In the genomic region with DNA sequence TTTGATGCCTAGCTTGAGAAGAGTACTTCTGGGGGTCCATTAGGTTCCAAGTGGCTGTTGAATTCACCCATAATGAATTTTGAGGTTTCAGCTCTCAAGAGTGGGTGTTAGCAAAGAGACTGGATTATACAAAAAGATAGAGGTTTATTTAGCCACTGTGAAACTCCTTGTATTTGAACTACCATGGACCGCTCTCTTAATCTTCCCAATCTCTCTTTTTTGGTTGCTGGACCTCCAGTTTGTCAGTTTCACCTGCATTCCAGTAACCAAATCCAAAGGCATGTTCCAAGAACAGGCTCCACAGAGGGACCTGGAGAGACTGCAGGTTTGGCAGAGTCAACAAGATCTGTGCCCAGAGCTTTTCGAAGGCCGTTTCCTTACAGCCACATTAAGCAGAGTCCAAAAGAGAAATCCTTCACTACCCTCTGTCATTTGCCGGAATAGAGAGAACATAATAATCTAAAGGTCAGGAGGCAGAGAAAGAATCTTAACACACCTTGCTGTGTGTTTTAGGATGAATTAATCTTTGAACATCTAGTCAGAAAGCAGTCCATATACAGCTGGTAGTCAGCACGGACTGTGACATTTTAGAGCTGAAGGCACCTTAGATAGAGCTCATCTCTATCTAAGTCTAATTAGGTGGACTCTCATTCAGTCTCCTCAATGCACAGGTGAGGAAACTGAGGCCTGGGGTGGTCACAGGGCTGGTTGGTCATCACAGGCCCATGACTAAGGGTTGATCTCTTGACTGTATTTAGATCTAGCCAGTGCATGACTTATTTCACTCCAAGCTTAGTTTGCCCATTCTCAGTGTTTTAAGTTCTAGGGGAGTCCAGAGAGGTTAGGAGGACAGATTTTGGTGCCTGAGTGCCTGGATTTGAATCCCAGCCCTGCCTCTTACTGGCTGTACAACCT, we compare ENCODE assay signal across 8 cellular contexts. TPM values are rescaled to one million over a fixed set of nuclear protein-coding genes. Genes with fewer than 3 reads are reported as not detected.
DNase-seq lines count a peak whose midpoint lies in the region; ATAC-seq and TF ChIP-seq lines count a peak whose summit lies in the region.

No MANE protein-coding gene starts in this region.

- H3K9me3 ChIP-seq in CD8-positive, alpha-beta T cell (ENCODE audit: low read length) = no peaks in the 10 kb centered on the region
- H3K9me3 ChIP-seq in neural progenitor cell (ENCODE audit: low read depth) = no peaks in the 10 kb centered on the region

- ATAC-seq in CD8-positive, alpha-beta T cell = no peak
- ATAC-seq in HG02852 (IDR thresholded peaks at IDR 0.05; ENCODE audit: unreplicated experiment) (no peak), GM19395 (IDR thresholded peaks at IDR 0.05; ENCODE audit: unreplicated experiment) (no peak)

- no peak for TF ChIP-seq CTCF in CD8-positive, alpha-beta T cell (IDR thresholded peaks at IDR 0.05)
- no peak for TF ChIP-seq CTCF in chondrocyte (IDR thresholded peaks at IDR 0.05)
- no peak for TF ChIP-seq CTCF in neural progenitor cell (IDR thresholded peaks at IDR 0.05)

- H3K4me3 Mint-ChIP-seq in CD8-positive, alpha-beta T cell = no peak overlapping the region
- H3K4me3 Mint-ChIP-seq in chondrocyte (ENCODE audit: unreplicated experiment) (peak overlapping the region; percentile 55), neural progenitor cell (no peak overlapping the region)

- peak overlapping the region; percentile 51 for H3K9ac ChIP-seq in neural progenitor cell

- H3K27ac Mint-ChIP-seq in CD8-positive, alpha-beta T cell = peak overlapping the region; percentile 70
- peak overlapping the region; percentile 51 for H3K27ac Mint-ChIP-seq in chondrocyte (ENCODE audit: unreplicated experiment)
- no peak overlapping the region for H3K27ac Mint-ChIP-seq in neural progenitor cell

- H3K4me2 ChIP-seq in neural progenitor cell = peak overlapping the region; percentile 84

- CTCF ChIA-PET in CD8-positive, alpha-beta T cell (lab: Charles Lee) = interaction anchor here (0.8 to 6.9 kb wide), 5 partner anchors 12 to 89 kb away, joined by 3 to 49 read pairs (median 3); no protein-coding TSS in a partner anchor

- H2AFZ ChIP-seq in neural progenitor cell (replicated peaks) = no peak overlapping the region

- no peaks in the 10 kb centered on the region for H4K20me1 ChIP-seq in neural progenitor cell (ENCODE audit: low read depth)

- peak overlapping the region; percentile 50 for H3K27ac ChIP-seq in CD8-positive, alpha-beta T cell (ENCODE audit: low read depth, low read length)
- H3K27ac ChIP-seq in neural progenitor cell = no peak overlapping the region

- H3K36me3 Mint-ChIP-seq in CD8-positive, alpha-beta T cell = peaks cover 8% of the 10 kb centered on the region
- H3K36me3 Mint-ChIP-seq in chondrocyte (ENCODE audit: low read depth) = no peaks in the 10 kb centered on the region
- no peaks in the 10 kb centered on the region for H3K36me3 Mint-ChIP-seq in neural progenitor cell

- no peaks in the 10 kb centered on the region for H3K36me3 ChIP-seq in CD8-positive, alpha-beta T cell (ENCODE audit: insufficient read depth, low read length)
- no peaks in the 10 kb centered on the region for H3K36me3 ChIP-seq in neural progenitor cell

- no peaks in the 10 kb centered on the region for H3K9me3 Mint-ChIP-seq in CD8-positive, alpha-beta T cell
- no peaks in the 10 kb centered on the region for H3K9me3 Mint-ChIP-seq in chondrocyte (ENCODE audit: low read depth)
- H3K9me3 Mint-ChIP-seq in neural progenitor cell = no peaks in the 10 kb centered on the region

- no peaks in the 10 kb centered on the region for H3K27me3 ChIP-seq in CD8-positive, alpha-beta T cell (ENCODE audit: insufficient read depth, low read length)
- H3K27me3 ChIP-seq in neural progenitor cell = no peaks in the 10 kb centered on the region

- DNase-seq in CD8-positive, alpha-beta T cell = no peak
- DNase-seq in NCI-H1092 (lab: John Stamatoyannopoulos, UW) = peak; percentile 22
- DNase-seq in chondrocyte (ENCODE audit: low spot score) = no peak
- no peak for DNase-seq in neural progenitor cell (ENCODE audit: low spot score)
- no peak for DNase-seq in ureter (ENCODE audit: low spot score)
- DNase-seq in GDM1 (lab: John Stamatoyannopoulos, UW) = no peak

- peaks cover 39% of the 10 kb centered on the region for H3K4me1 Mint-ChIP-seq in CD8-positive, alpha-beta T cell (ENCODE audit: low read depth)
- peaks cover 37% of the 10 kb centered on the region for H3K4me1 Mint-ChIP-seq in chondrocyte (ENCODE audit: low read depth)
- H3K4me1 Mint-ChIP-seq in neural progenitor cell = peaks cover 45% of the 10 kb centered on the region

- POLR2A ChIA-PET in CD8-positive, alpha-beta T cell (lab: Charles Lee) = interaction anchor here (0.7 to 4.6 kb wide), 4 partner anchors 9 to 467 kb away, joined by 3 to 22 read pairs (median 4); no protein-coding TSS in a partner anchor

- peaks cover 43% of the 10 kb centered on the region for H3K4me1 ChIP-seq in CD8-positive, alpha-beta T cell (ENCODE audit: insufficient read depth, low read length)
- H3K4me1 ChIP-seq in neural progenitor cell = peaks cover 18% of the 10 kb centered on the region

- H3K4me3 ChIP-seq in CD8-positive, alpha-beta T cell (ENCODE audit: low read depth, low read length) = peak overlapping the region; percentile 65
- H3K4me3 ChIP-seq in neural progenitor cell = peak overlapping the region; percentile 89

- H3K79me2 ChIP-seq in neural progenitor cell (ENCODE audit: low read depth) = no peaks in the 10 kb centered on the region

- intact Hi-C loops in CD8-positive, alpha-beta T cell (cut with DNase I, micrococcal nuclease) = loop anchor here (2.0 to 10.0 kb wide), 8 partner anchors 39 to 543 kb away; a partner anchor contains a TSS

- H3K27me3 Mint-ChIP-seq in CD8-positive, alpha-beta T cell (ENCODE audit: low read depth) = no peaks in the 10 kb centered on the region
- no peaks in the 10 kb centered on the region for H3K27me3 Mint-ChIP-seq in chondrocyte (ENCODE audit: low read depth)
- H3K27me3 Mint-ChIP-seq in neural progenitor cell (ENCODE audit: insufficient read depth, low read depth) = peaks cover 3% of the 10 kb centered on the region

- peaks cover 12% of the 10 kb centered on the region for H3F3A ChIP-seq in neural progenitor cell (ENCODE audit: low read depth)

RNA-seq across cellular contexts. Expression of a gene that starts 1.3 kb away (rescaled TPM):
- total RNA-seq in CD8-positive, alpha-beta T cell = 10 to 100 TPM; 22.2 to 25.7 TPM
- total RNA-seq in chondrocyte (50.0 to 58.5 TPM (median 50.5 TPM) in 3 replicates), neural progenitor cell (ENCODE audit: low replicate concordance) (10.9 and 18.1 TPM in 2 replicates), ureter (134 TPM)
